In genomic region chr19:42297034-42297433, GRCh38 we compare ENCODE assay signal across 14 cellular contexts. TPM values are rescaled to one million over a fixed set of nuclear protein-coding genes. Genes with fewer than 3 reads are reported as not detected.
"Had no signal": no experiment of that assay in that cellular context is flagged by ENCODE, and none has a peak within 500 bp of the region (broad histone marks: within the 10 kb centered on the region; RNA-seq: fewer than 3 reads in every experiment).

No MANE protein-coding gene starts in this region.

- H3K27ac Mint-ChIP-seq: activated CD4-positive, alpha-beta T cell treated with anti-CD3 and anti-CD28 coated beads, Interleukin-2, amount 10 ng/mL, durations not matched to agents 7 days and 5 days had no signal

- H3K27me3 ChIP-seq: heart right ventricle, uterus had no signal

- H3K27me3 Mint-ChIP-seq: activated CD4-positive, alpha-beta T cell treated with anti-CD3 and anti-CD28 coated beads, Interleukin-2, amount 10 ng/mL, durations not matched to agents 7 days and 5 days had no signal

- H3K9me3 Mint-ChIP-seq: activated CD4-positive, alpha-beta T cell treated with anti-CD3 and anti-CD28 coated beads, Interleukin-2, amount 10 ng/mL, durations not matched to agents 7 days and 5 days had no signal

- H3K9me3 ChIP-seq: heart right ventricle, left ventricle myocardium inferior, uterus had no signal

- DNase-seq: activated CD4-positive, alpha-beta T cell treated with anti-CD3 and anti-CD28 coated beads, Interleukin-2, amount 10 ng/mL, durations not matched to agents 7 days and 5 days; activated gamma-delta T cell treated with Interleukin-2 at 50 U/mL for 16 hours; activated T-cell treated with anti-CD3 and anti-CD28 coated beads, Interleukin-2, amount 50 U/mL, for 48 hours; heart right ventricle; left ventricle myocardium inferior; mesendoderm; retina; stimulated activated CD4-positive, alpha-beta T cell treated with anti-CD3 and anti-CD28 coated beads, Interleukin-15, amount 100 ng/mL, for 24 hours; stimulated activated CD4-positive, alpha-beta T cell treated with anti-CD3 and anti-CD28 coated beads, Interleukin-4, amount 100 ng/mL, for 24 hours; uterus had no signal

- H3K4me3 Mint-ChIP-seq: activated CD4-positive, alpha-beta T cell treated with anti-CD3 and anti-CD28 coated beads, Interleukin-2, amount 10 ng/mL, durations not matched to agents 7 days and 5 days had no signal

- H3K27ac ChIP-seq: heart right ventricle, left ventricle myocardium inferior, parathyroid adenoma, uterus had no signal

RNA-seq across cellular contexts. Expression of gene PRR19, which starts 4.9 kb away (rescaled TPM):
- total RNA-seq: left ventricle myocardium inferior, skeletal muscle tissue had no signal

RNA-seq across cellular contexts. Expression of gene TMEM145, which starts 16.1 kb away (rescaled TPM):
- total RNA-seq: activated CD4-positive, alpha-beta T cell treated with anti-CD3 and anti-CD28 coated beads, Interleukin-2, amount 10 ng/mL, durations not matched to agents 7 days and 5 days; astrocyte; endothelial cell of umbilical vein had no signal
